Comparison of ENCODE assay signal across 8 cellular contexts in genomic region chr7:53420550-53420949, GRCh38.
"Had no signal": no experiment of that assay in that cellular context is flagged by ENCODE, and none has a peak within 500 bp of the region (broad histone marks: within the 10 kb centered on the region; RNA-seq: fewer than 3 reads in every experiment).

No MANE protein-coding gene starts in this region.

- DNase-seq: GDM1, GF-D8 had no signal

- FAIRE-seq: G401.6, GM12878, GM12891, GM12892, GM18507, GM19239 had no signal

- H3K4me3 ChIP-seq: GM12878 had no signal

- ATAC-seq: GM12878 had no signal
